ENCODE assay signal across 13 cellular contexts in the genomic region with DNA sequence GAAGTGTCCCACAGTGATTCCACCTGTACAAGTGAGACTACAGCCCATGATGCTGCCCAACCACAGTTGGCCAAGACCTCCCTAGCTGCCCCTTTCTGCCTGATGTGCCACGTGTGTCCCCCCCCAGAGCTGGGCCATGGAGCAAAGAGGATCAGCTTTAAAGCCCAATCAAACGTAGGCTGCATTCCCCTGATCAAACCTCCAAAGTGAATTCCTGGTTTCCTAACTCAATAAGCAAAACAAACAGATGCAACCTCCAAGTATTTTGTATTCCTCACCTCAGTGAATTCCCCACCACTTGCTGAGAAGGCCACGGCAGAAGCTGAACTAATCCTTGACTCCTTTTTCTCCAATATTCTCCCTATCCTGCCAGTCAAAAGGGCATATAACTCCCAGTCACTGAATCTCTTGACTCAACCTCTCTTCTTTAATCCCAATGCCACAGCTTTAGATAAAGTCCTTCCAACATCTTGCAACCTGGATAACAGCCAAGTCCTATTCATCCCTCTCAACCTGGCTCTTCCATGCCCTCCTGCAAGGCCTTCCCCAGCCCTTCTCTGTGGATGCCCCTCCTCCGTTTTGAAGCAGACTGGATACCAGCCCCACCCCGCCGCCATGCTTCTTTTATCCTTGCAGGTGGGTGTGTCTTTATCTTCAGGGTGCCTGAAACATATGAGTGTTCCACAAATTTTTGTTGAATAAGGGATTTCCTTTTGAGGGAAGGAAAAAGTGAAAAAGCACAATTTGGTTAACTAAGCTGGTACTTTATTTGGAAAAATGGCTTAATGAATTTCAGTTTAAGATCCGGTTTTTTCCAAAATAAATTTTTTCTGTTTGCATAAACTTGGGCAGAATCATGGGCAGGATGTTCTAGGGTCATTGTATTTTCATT.
DNase-seq lines count a peak whose midpoint lies in the region; ATAC-seq and TF ChIP-seq lines count a peak whose summit lies in the region.
"Had no signal": no experiment of that assay in that cellular context is flagged by ENCODE, and none has a peak within 500 bp of the region (broad histone marks: within the 10 kb centered on the region; RNA-seq: fewer than 3 reads in every experiment).

No MANE protein-coding gene starts in this region.

- peaks cover 3% of the 10 kb centered on the region for H3K9me3 ChIP-seq in mesenchymal stem cell (ENCODE audit: control insufficient read depth, low read length)
- H3K9me3 ChIP-seq: ovary had no signal

- no peak overlapping the region for H2BK120ac ChIP-seq in mesenchymal stem cell (ENCODE audit: low read depth, low read length)

- peak overlapping the region; percentile 26 for H3K27ac Mint-ChIP-seq in activated CD8-positive, alpha-beta T cell treated with anti-CD3 and anti-CD28 coated beads for 36 hours
- no peak overlapping the region for H3K27ac Mint-ChIP-seq in activated CD8-positive, alpha-beta T cell treated with anti-CD3 and anti-CD28 coated beads, Interleukin-2, amount 10 ng/mL, durations not matched to agents 7 days and 5 days
- H3K27ac Mint-ChIP-seq in HFFc6: peak overlapping the region; percentile 46; the same call in 1 of the 2 replicates
- H3K27ac Mint-ChIP-seq in activated naive CD8-positive, alpha-beta T cell: peak overlapping the region; percentile 84

- no peak overlapping the region for H3K18ac ChIP-seq in mesenchymal stem cell (ENCODE audit: low read depth in 1 of 2, low read length in 2 of 2)

- H4K8ac ChIP-seq in mesenchymal stem cell (ENCODE audit: low read length): no peak overlapping the region

- no peak for DNase-seq in activated CD8-positive, alpha-beta T cell treated with anti-CD3 and anti-CD28 coated beads for 36 hours
- no peak for DNase-seq in activated CD8-positive, alpha-beta T cell treated with anti-CD3 and anti-CD28 coated beads, Interleukin-2, amount 10 ng/mL, durations not matched to agents 7 days and 5 days
- DNase-seq in HFFc6: no peak
- no peak for DNase-seq in mesenchymal stem cell
- DNase-seq in activated CD4-positive, CD25-positive, alpha-beta regulatory T cell (lab: John Stamatoyannopoulos, UW): no peak
- no peak for DNase-seq in ureter (ENCODE audit: low spot score)
- DNase-seq: effector CD4-positive, alpha-beta T cell; NCI-H446 treated with DMSO at 0.1 percent for 48 hours; ovary; stimulated activated CD4-positive, alpha-beta T cell treated with anti-CD3 and anti-CD28 coated beads, Interleukin-15, amount 100 ng/mL, for 24 hours had no signal

- H3K23ac ChIP-seq in mesenchymal stem cell (ENCODE audit: low read length in 2 of 2): no peak overlapping the region

- H3K4ac ChIP-seq in mesenchymal stem cell (ENCODE audit: low read depth in 1 of 2, low read length in 2 of 2): no peak overlapping the region

- H3K27me3 Mint-ChIP-seq in activated CD8-positive, alpha-beta T cell treated with anti-CD3 and anti-CD28 coated beads for 36 hours: no peaks in the 10 kb centered on the region
- H3K27me3 Mint-ChIP-seq in activated CD8-positive, alpha-beta T cell treated with anti-CD3 and anti-CD28 coated beads, Interleukin-2, amount 10 ng/mL, durations not matched to agents 7 days and 5 days (ENCODE audit: low read depth): no peaks in the 10 kb centered on the region
- H3K27me3 Mint-ChIP-seq in HFFc6 (ENCODE audit: insufficient read depth): peaks cover 4% of the 10 kb centered on the region
- no peaks in the 10 kb centered on the region for H3K27me3 Mint-ChIP-seq in activated naive CD8-positive, alpha-beta T cell

- H3K4me2 ChIP-seq in mesenchymal stem cell (ENCODE audit: low read length, poor library complexity, severe bottlenecking): no peak overlapping the region

- no peak overlapping the region for H2BK5ac ChIP-seq in mesenchymal stem cell (ENCODE audit: low read depth, low read length, poor library complexity, severe bottlenecking)

- H2BK15ac ChIP-seq in mesenchymal stem cell (ENCODE audit: low read depth, poor library complexity, severe bottlenecking): no peak overlapping the region

- 81% methylated on average over 7 of the region's 7 CpGs for WGBS in mesenchymal stem cell

- peaks cover 0 to 70% of the 10 kb centered on the region in 2 experiments for H3K36me3 ChIP-seq in mesenchymal stem cell (ENCODE audit: control insufficient read depth in 1 of 2, insufficient read depth in 2 of 2, low read depth in 1 of 2, low read length in 2 of 2)
- H3K36me3 ChIP-seq: ovary had no signal

- no peak overlapping the region for H2AK5ac ChIP-seq in mesenchymal stem cell (ENCODE audit: low read length, severe bottlenecking)

- POLR2A ChIA-PET in activated CD8-positive, alpha-beta T cell treated with anti-CD3 and anti-CD28 coated beads for 36 hours (lab: Charles Lee): interaction anchor here (0.6 to 1.6 kb wide), 4 partner anchors 54 to 132 kb away, joined by 3 to 4 read pairs (median 4); no protein-coding TSS in a partner anchor
- POLR2A ChIA-PET in activated CD8-positive, alpha-beta T cell treated with anti-CD3 and anti-CD28 coated beads, Interleukin-2, amount 10 ng/mL, durations not matched to agents 7 days and 5 days (lab: Charles Lee): no interaction called here

- H2AFZ ChIP-seq in mesenchymal stem cell (ENCODE audit: low read depth, low read length): no peak overlapping the region

- H3K27me3 ChIP-seq in mesenchymal stem cell (ENCODE audit: control insufficient read depth in 1 of 2, insufficient read depth in 1 of 2, low read length in 2 of 2): no peaks in the 10 kb centered on the region
- H3K27me3 ChIP-seq: ovary had no signal

- ATAC-seq in activated CD8-positive, alpha-beta T cell treated with anti-CD3 and anti-CD28 coated beads for 36 hours: no peak
- no peak for ATAC-seq in activated CD8-positive, alpha-beta T cell treated with anti-CD3 and anti-CD28 coated beads, Interleukin-2, amount 10 ng/mL, durations not matched to agents 7 days and 5 days
- ATAC-seq in HG02610 (IDR thresholded peaks at IDR 0.05; ENCODE audit: unreplicated experiment): no peak
- ATAC-seq: activated CD4-positive, CD25-positive, alpha-beta regulatory T cell treated with anti-CD3 and anti-CD28 coated beads, Interleukin-2, amount 50 U/mL, for 24 hours had no signal

- H3K14ac ChIP-seq in mesenchymal stem cell (ENCODE audit: low read length in 2 of 2): no peak overlapping the region

- peaks cover 18% of the 10 kb centered on the region for H3K79me1 ChIP-seq in mesenchymal stem cell (replicated peaks; ENCODE audit: low read length, poor library complexity, severe bottlenecking)

- H3K4me3 ChIP-seq in mesenchymal stem cell (ENCODE audit: insufficient read depth in 1 of 2, low read depth in 1 of 2, low read length in 2 of 2): no peak overlapping the region
- H3K4me3 ChIP-seq: ovary had no signal

- no peak overlapping the region for H4K91ac ChIP-seq in mesenchymal stem cell (ENCODE audit: low read length)

- intact Hi-C loops in activated CD8-positive, alpha-beta T cell treated with anti-CD3 and anti-CD28 coated beads for 36 hours (cut with micrococcal nuclease): loop anchor here (5.0 kb wide), 1 partner anchor 145 kb away; no protein-coding TSS in a partner anchor

- peaks cover 40% of the 10 kb centered on the region for H3K36me3 Mint-ChIP-seq in activated CD8-positive, alpha-beta T cell treated with anti-CD3 and anti-CD28 coated beads for 36 hours (ENCODE audit: low read depth)
- peaks cover 14% of the 10 kb centered on the region for H3K36me3 Mint-ChIP-seq in activated CD8-positive, alpha-beta T cell treated with anti-CD3 and anti-CD28 coated beads, Interleukin-2, amount 10 ng/mL, durations not matched to agents 7 days and 5 days (ENCODE audit: low read depth)
- H3K36me3 Mint-ChIP-seq in HFFc6 (ENCODE audit: low read depth): peaks cover 36% of the 10 kb centered on the region
- H3K36me3 Mint-ChIP-seq in activated naive CD8-positive, alpha-beta T cell: peaks cover 26% of the 10 kb centered on the region

- H3K4me1 ChIP-seq in mesenchymal stem cell (ENCODE audit: control insufficient read depth, insufficient read depth, low read depth, low read length): peaks cover 7% of the 10 kb centered on the region

- CTCF ChIA-PET in activated CD8-positive, alpha-beta T cell treated with anti-CD3 and anti-CD28 coated beads for 36 hours (lab: Charles Lee): interaction anchor here (0.7 to 7.1 kb wide), 6 partner anchors 12 to 145 kb away, joined by 3 to 208 read pairs (median 4); no protein-coding TSS in a partner anchor
- CTCF ChIA-PET in activated CD8-positive, alpha-beta T cell treated with anti-CD3 and anti-CD28 coated beads, Interleukin-2, amount 10 ng/mL, durations not matched to agents 7 days and 5 days (lab: Charles Lee): interaction anchor here (1.3 to 3.3 kb wide), 8 partner anchors 14 to 167 kb away, joined by 3 to 36 read pairs (median 14); no protein-coding TSS in a partner anchor

- H3K4me3 Mint-ChIP-seq in activated CD8-positive, alpha-beta T cell treated with anti-CD3 and anti-CD28 coated beads for 36 hours: no peak overlapping the region
- no peak overlapping the region for H3K4me3 Mint-ChIP-seq in activated CD8-positive, alpha-beta T cell treated with anti-CD3 and anti-CD28 coated beads, Interleukin-2, amount 10 ng/mL, durations not matched to agents 7 days and 5 days
- no peak overlapping the region for H3K4me3 Mint-ChIP-seq in HFFc6
- H3K4me3 Mint-ChIP-seq in activated naive CD8-positive, alpha-beta T cell: no peak overlapping the region

- H3K9me3 Mint-ChIP-seq in activated CD8-positive, alpha-beta T cell treated with anti-CD3 and anti-CD28 coated beads for 36 hours: peaks cover 10% of the 10 kb centered on the region
- H3K9me3 Mint-ChIP-seq in activated CD8-positive, alpha-beta T cell treated with anti-CD3 and anti-CD28 coated beads, Interleukin-2, amount 10 ng/mL, durations not matched to agents 7 days and 5 days (ENCODE audit: insufficient read depth): no peaks in the 10 kb centered on the region
- no peaks in the 10 kb centered on the region for H3K9me3 Mint-ChIP-seq in HFFc6
- H3K9me3 Mint-ChIP-seq in activated naive CD8-positive, alpha-beta T cell (ENCODE audit: low read depth): peaks cover 5% of the 10 kb centered on the region

- no peak overlapping the region for H3K9ac ChIP-seq in mesenchymal stem cell (ENCODE audit: low read length)

- peaks cover 60% of the 10 kb centered on the region for H3K4me1 Mint-ChIP-seq in activated CD8-positive, alpha-beta T cell treated with anti-CD3 and anti-CD28 coated beads for 36 hours (ENCODE audit: low read depth)
- peaks cover 27% of the 10 kb centered on the region for H3K4me1 Mint-ChIP-seq in activated CD8-positive, alpha-beta T cell treated with anti-CD3 and anti-CD28 coated beads, Interleukin-2, amount 10 ng/mL, durations not matched to agents 7 days and 5 days (ENCODE audit: low read depth)
- H3K4me1 Mint-ChIP-seq in HFFc6 (ENCODE audit: low read depth): peaks cover 62% of the 10 kb centered on the region
- peaks cover 74% of the 10 kb centered on the region for H3K4me1 Mint-ChIP-seq in activated naive CD8-positive, alpha-beta T cell (ENCODE audit: low read depth)

- TF ChIP-seq CTCF in activated CD8-positive, alpha-beta T cell treated with anti-CD3 and anti-CD28 coated beads for 36 hours (IDR thresholded peaks at IDR 0.05): no peak
- no peak for TF ChIP-seq CTCF in HFFc6 (IDR thresholded peaks at IDR 0.05)

- H3K27ac ChIP-seq in mesenchymal stem cell (ENCODE audit: low read length, poor library complexity, severe bottlenecking): peak overlapping the region; percentile 25
- H3K27ac ChIP-seq: ovary had no signal

- H2BK12ac ChIP-seq in mesenchymal stem cell (ENCODE audit: low read length in 2 of 2): no peak overlapping the region
